Comparison of ENCODE assay signal across 1 cellular context in the genomic region with DNA sequence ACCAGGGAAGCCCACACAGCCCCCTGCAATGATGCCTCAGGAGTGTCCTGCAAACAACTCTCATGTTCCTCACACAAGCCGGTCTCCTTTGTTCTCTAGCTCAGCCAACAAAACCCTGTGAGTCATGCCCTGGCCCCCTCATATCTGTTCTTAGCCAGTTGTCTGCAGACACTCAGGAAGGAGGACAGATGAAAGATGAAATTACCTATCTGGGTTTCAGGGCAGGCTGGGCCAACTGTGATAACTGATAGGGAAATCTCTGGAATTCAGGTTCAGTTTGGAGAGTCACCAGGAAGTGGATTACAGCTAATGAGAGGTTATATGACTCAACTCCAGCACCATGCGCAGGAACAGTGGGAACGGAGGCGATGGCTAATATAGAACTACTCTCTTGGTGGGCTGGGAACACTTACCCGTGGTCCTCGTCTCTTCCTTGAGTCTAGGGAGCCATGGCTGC.
TF ChIP-seq lines count a peak whose summit lies in the region.

No MANE protein-coding gene starts in this region.

TF ChIP-seq in K562, 482 proteins besides CTCF, POLR2A, EP300 and RAD21 (continued from another document and continues in another):
- TF ChIP-seq CUX1 (CRISPR knock-in tag; IDR thresholded peaks at IDR 0.05) (no peak), TGIF2 (CRISPR knock-in tag; IDR thresholded peaks at IDR 0.05) (no peak), NR4A1 (CRISPR knock-in tag; IDR thresholded peaks at IDR 0.05) (no peak), NR4A1 (tag; IDR thresholded peaks at IDR 0.05) (peak; percentile 87), GTF2E2 (tag; IDR thresholded peaks at IDR 0.05) (no peak), SOX6 (IDR thresholded peaks at IDR 0.05) (peak; percentile 99), PTTG1 (tag; IDR thresholded peaks at IDR 0.05; ENCODE audit: low read depth) (no peak), NFXL1 (CRISPR knock-in tag; IDR thresholded peaks at IDR 0.05) (no peak), ZNF347 (CRISPR knock-in tag; IDR thresholded peaks at IDR 0.05; ENCODE audit: low read depth) (no peak), SIN3B (IDR thresholded peaks at IDR 0.05; ENCODE audit: low read depth) (no peak), NELFE (IDR thresholded peaks at IDR 0.05; ENCODE audit: insufficient read depth, insufficient read length) (no peak), ZBTB12 (CRISPR knock-in tag; IDR thresholded peaks at IDR 0.05) (0 out of 2 replicates have a peak, but pooled peaks have one; percentile 29), KLF1 (tag; IDR thresholded peaks at IDR 0.05) (no peak), TEAD1 (CRISPR knock-in tag; IDR thresholded peaks at IDR 0.05) (peak; percentile 86 to 93; a peak in 3 of 4 replicates), TAF15 (IDR thresholded peaks at IDR 0.05; ENCODE audit: low read depth, low read length) (no peak), SAFB (IDR thresholded peaks at IDR 0.05; ENCODE audit: borderline replicate concordance, low read depth, low read length) (no peak), CREB1 (IDR thresholded peaks at IDR 0.05) (peak; percentile 80), CREB1 (CRISPR knock-in tag; IDR thresholded peaks at IDR 0.05) (no peak), IRF1 (CRISPR knock-in tag; IDR thresholded peaks at IDR 0.05; ENCODE audit: borderline replicate concordance) (no peak), JUN (IDR thresholded peaks at IDR 0.05; ENCODE audit: borderline replicate concordance, low read depth, low read length) (peak; percentile 94), JUN (CRISPR knock-in tag; IDR thresholded peaks at IDR 0.05; ENCODE audit: borderline replicate concordance) (no peak), MYNN (IDR thresholded peaks at IDR 0.05) (0 out of 2 replicates have a peak, but pooled peaks have one; percentile 74), MYNN (CRISPR knock-in tag; IDR thresholded peaks at IDR 0.05) (no peak), ZNF197 (CRISPR knock-in tag; IDR thresholded peaks at IDR 0.05; ENCODE audit: low read depth) (peak; percentile 82; the same call in 1 of the 2 replicates), MAFF (IDR thresholded peaks at IDR 0.05; ENCODE audit: low read length) (no peak), ZNF551 (CRISPR knock-in tag; IDR thresholded peaks at IDR 0.05) (no peak), SP1 (CRISPR knock-in tag; IDR thresholded peaks at IDR 0.05) (peak; percentile 63; the same call in 1 of the 2 replicates), ZNF408 (CRISPR knock-in tag; IDR thresholded peaks at IDR 0.05; ENCODE audit: low read depth) (no peak), LCOR (CRISPR knock-in tag; IDR thresholded peaks at IDR 0.05) (no peak), ZNF707 (CRISPR knock-in tag; conservative IDR thresholded peaks at IDR 0.05) (no peak), PHF21A (IDR thresholded peaks at IDR 0.05; ENCODE audit: borderline replicate concordance, low read depth) (no peak), ADNP (tag; IDR thresholded peaks at IDR 0.05) (no peak), PML (IDR thresholded peaks at IDR 0.05; ENCODE audit: low read length) (peak; percentile 99), TEAD2 (tag; IDR thresholded peaks at IDR 0.05) (peak; percentile 62; the same call in 1 of the 2 replicates), EHMT2 (IDR thresholded peaks at IDR 0.05) (no peak), ZNF57 (CRISPR knock-in tag; IDR thresholded peaks at IDR 0.05) (no peak), ZNF134 (CRISPR knock-in tag; conservative IDR thresholded peaks at IDR 0.05) (no peak; the same call in 1 of the 2 replicates), ZNF717 (CRISPR knock-in tag; IDR thresholded peaks at IDR 0.05) (no peak), TCF7 (IDR thresholded peaks at IDR 0.05; ENCODE audit: borderline replicate concordance) (peak; percentile 99), ZKSCAN8 (CRISPR knock-in tag; IDR thresholded peaks at IDR 0.05) (no peak), ZBTB17 (CRISPR knock-in tag; IDR thresholded peaks at IDR 0.05) (no peak), ZNF436 (CRISPR knock-in tag; IDR thresholded peaks at IDR 0.05) (no peak), POU5F1 (IDR thresholded peaks at IDR 0.05; ENCODE audit: borderline replicate concordance, low read depth, low read length, partially characterized antibody) (no peak)
- TF ChIP-seq, protein P1, sequence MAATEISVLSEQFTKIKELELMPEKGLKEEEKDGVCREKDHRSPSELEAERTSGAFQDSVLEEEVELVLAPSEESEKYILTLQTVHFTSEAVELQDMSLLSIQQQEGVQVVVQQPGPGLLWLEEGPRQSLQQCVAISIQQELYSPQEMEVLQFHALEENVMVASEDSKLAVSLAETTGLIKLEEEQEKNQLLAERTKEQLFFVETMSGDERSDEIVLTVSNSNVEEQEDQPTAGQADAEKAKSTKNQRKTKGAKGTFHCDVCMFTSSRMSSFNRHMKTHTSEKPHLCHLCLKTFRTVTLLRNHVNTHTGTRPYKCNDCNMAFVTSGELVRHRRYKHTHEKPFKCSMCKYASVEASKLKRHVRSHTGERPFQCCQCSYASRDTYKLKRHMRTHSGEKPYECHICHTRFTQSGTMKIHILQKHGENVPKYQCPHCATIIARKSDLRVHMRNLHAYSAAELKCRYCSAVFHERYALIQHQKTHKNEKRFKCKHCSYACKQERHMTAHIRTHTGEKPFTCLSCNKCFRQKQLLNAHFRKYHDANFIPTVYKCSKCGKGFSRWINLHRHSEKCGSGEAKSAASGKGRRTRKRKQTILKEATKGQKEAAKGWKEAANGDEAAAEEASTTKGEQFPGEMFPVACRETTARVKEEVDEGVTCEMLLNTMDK (IDR thresholded peaks at IDR 0.05; ENCODE audit: borderline replicate concordance, insufficient read depth, low read depth, low read length, poor library complexity, severe bottlenecking), result no peak
- TF ChIP-seq, protein P2, sequence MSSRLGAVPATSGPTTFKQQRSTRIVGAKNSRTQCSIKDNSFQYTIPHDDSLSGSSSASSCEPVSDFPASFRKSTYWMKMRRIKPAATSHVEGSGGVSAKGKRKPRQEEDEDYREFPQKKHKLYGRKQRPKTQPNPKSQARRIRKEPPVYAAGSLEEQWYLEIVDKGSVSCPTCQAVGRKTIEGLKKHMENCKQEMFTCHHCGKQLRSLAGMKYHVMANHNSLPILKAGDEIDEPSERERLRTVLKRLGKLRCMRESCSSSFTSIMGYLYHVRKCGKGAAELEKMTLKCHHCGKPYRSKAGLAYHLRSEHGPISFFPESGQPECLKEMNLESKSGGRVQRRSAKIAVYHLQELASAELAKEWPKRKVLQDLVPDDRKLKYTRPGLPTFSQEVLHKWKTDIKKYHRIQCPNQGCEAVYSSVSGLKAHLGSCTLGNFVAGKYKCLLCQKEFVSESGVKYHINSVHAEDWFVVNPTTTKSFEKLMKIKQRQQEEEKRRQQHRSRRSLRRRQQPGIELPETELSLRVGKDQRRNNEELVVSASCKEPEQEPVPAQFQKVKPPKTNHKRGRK (tag; IDR thresholded peaks at IDR 0.05), result no peak
- TF ChIP-seq, protein P3, sequence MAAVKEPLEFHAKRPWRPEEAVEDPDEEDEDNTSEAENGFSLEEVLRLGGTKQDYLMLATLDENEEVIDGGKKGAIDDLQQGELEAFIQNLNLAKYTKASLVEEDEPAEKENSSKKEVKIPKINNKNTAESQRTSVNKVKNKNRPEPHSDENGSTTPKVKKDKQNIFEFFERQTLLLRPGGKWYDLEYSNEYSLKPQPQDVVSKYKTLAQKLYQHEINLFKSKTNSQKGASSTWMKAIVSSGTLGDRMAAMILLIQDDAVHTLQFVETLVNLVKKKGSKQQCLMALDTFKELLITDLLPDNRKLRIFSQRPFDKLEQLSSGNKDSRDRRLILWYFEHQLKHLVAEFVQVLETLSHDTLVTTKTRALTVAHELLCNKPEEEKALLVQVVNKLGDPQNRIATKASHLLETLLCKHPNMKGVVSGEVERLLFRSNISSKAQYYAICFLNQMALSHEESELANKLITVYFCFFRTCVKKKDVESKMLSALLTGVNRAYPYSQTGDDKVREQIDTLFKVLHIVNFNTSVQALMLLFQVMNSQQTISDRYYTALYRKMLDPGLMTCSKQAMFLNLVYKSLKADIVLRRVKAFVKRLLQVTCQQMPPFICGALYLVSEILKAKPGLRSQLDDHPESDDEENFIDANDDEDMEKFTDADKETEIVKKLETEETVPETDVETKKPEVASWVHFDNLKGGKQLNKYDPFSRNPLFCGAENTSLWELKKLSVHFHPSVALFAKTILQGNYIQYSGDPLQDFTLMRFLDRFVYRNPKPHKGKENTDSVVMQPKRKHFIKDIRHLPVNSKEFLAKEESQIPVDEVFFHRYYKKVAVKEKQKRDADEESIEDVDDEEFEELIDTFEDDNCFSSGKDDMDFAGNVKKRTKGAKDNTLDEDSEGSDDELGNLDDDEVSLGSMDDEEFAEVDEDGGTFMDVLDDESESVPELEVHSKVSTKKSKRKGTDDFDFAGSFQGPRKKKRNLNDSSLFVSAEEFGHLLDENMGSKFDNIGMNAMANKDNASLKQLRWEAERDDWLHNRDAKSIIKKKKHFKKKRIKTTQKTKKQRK (IDR thresholded peaks at IDR 0.05; ENCODE audit: borderline replicate concordance, low read depth, low read length), result no peak
- TF ChIP-seq, protein P4, sequence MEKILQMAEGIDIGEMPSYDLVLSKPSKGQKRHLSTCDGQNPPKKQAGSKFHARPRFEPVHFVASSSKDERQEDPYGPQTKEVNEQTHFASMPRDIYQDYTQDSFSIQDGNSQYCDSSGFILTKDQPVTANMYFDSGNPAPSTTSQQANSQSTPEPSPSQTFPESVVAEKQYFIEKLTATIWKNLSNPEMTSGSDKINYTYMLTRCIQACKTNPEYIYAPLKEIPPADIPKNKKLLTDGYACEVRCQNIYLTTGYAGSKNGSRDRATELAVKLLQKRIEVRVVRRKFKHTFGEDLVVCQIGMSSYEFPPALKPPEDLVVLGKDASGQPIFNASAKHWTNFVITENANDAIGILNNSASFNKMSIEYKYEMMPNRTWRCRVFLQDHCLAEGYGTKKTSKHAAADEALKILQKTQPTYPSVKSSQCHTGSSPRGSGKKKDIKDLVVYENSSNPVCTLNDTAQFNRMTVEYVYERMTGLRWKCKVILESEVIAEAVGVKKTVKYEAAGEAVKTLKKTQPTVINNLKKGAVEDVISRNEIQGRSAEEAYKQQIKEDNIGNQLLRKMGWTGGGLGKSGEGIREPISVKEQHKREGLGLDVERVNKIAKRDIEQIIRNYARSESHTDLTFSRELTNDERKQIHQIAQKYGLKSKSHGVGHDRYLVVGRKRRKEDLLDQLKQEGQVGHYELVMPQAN (IDR thresholded peaks at IDR 0.05; ENCODE audit: borderline replicate concordance), result no peak
- TF ChIP-seq, protein P5, sequence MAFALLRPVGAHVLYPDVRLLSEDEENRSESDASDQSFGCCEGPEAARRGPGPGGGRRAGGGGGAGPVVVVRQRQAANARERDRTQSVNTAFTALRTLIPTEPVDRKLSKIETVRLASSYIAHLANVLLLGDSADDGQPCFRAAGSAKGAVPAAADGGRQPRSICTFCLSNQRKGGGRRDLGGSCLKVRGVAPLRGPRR (CRISPR knock-in tag; IDR thresholded peaks at IDR 0.05), result no peak
- TF ChIP-seq, protein P6, sequence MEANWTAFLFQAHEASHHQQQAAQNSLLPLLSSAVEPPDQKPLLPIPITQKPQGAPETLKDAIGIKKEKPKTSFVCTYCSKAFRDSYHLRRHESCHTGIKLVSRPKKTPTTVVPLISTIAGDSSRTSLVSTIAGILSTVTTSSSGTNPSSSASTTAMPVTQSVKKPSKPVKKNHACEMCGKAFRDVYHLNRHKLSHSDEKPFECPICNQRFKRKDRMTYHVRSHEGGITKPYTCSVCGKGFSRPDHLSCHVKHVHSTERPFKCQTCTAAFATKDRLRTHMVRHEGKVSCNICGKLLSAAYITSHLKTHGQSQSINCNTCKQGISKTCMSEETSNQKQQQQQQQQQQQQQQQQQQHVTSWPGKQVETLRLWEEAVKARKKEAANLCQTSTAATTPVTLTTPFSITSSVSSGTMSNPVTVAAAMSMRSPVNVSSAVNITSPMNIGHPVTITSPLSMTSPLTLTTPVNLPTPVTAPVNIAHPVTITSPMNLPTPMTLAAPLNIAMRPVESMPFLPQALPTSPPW (CRISPR knock-in tag; IDR thresholded peaks at IDR 0.05), result peak; percentile 70
